ENCODE assay signal across 11 cellular contexts in genomic region chr2:30978044-30978443, GRCh38.
"Had no signal": no experiment of that assay in that cellular context is flagged by ENCODE, and none has a peak within 500 bp of the region (broad histone marks: within the 10 kb centered on the region; RNA-seq: fewer than 3 reads in every experiment).

No MANE protein-coding gene starts in this region.

- H3K27ac Mint-ChIP-seq: activated B cell treated with CpG ODN at 0.5 μM for 24 hours, natural killer cell had no signal

- ATAC-seq: foreskin keratinocyte, left ventricle myocardium superior, natural killer cell, psoas muscle had no signal

- H3K9me3 Mint-ChIP-seq: activated B cell treated with CpG ODN at 0.5 μM for 24 hours, natural killer cell had no signal

- DNase-seq: activated B cell treated with CpG ODN at 0.5 μM for 24 hours; cortex of kidney; effector CD4-positive, alpha-beta T cell; foreskin keratinocyte; glutamatergic neuron; hypothalamus; left ventricle myocardium superior; mesenchymal stem cell; natural killer cell; psoas muscle; right lobe of liver had no signal

- H3K4me3 Mint-ChIP-seq: activated B cell treated with CpG ODN at 0.5 μM for 24 hours, natural killer cell had no signal

- H3K4me1 Mint-ChIP-seq: activated B cell treated with CpG ODN at 0.5 μM for 24 hours, natural killer cell had no signal

- H3K27me3 Mint-ChIP-seq: activated B cell treated with CpG ODN at 0.5 μM for 24 hours had no signal

- H3K36me3 Mint-ChIP-seq: natural killer cell had no signal
